21 cellular contexts compared by ENCODE assay signal in genomic region chr18:74760026-74760425, GRCh38.
"Had no signal": no experiment of that assay in that cellular context is flagged by ENCODE, and none has a peak within 500 bp of the region (broad histone marks: within the 10 kb centered on the region; RNA-seq: fewer than 3 reads in every experiment).

No MANE protein-coding gene starts in this region.

- H3K4me1 Mint-ChIP-seq: mesothelial cell of epicardium had no signal

- H3K27ac ChIP-seq: coronary artery, dorsolateral prefrontal cortex, esophagus muscularis mucosa, foreskin keratinocyte, gastroesophageal sphincter, heart left ventricle, hepatocyte, left lung, lower lobe of right lung had no signal

- H3K4me3 ChIP-seq: coronary artery, dorsolateral prefrontal cortex, esophagus muscularis mucosa, gastroesophageal sphincter, heart left ventricle, hepatocyte, left lung, lower lobe of right lung, mucosa of descending colon had no signal

- FAIRE-seq: colon, endothelial cell of umbilical vein had no signal

- ATAC-seq: foreskin keratinocyte, gastroesophageal sphincter, heart left ventricle, left cardiac atrium, left lung, left ventricle myocardium superior, lower lobe of right lung, mucosa of descending colon had no signal

- H2AFZ ChIP-seq: hepatocyte had no signal

- H3K27ac Mint-ChIP-seq: immature natural killer cell, mesothelial cell of epicardium had no signal

- H3K4me3 Mint-ChIP-seq: immature natural killer cell, mesothelial cell of epicardium had no signal

- H3K9me3 ChIP-seq: lower lobe of right lung, mucosa of descending colon had no signal

- H3K36me3 ChIP-seq: esophagus muscularis mucosa, gastroesophageal sphincter, heart left ventricle, left lung, lower lobe of right lung had no signal

- H3K4me2 ChIP-seq: hepatocyte had no signal

- H3K4me1 ChIP-seq: esophagus muscularis mucosa, foreskin keratinocyte, gastroesophageal sphincter, heart left ventricle, left lung, lower lobe of right lung had no signal

- DNase-seq: dermis blood vessel endothelial cell; dorsolateral prefrontal cortex; effector CD4-positive, alpha-beta T cell; effector memory CD4-positive, alpha-beta T cell; heart left ventricle; hypothalamus; immature natural killer cell; left cardiac atrium; left lung; left ventricle myocardium superior; lower lobe of right lung; mesenchymal stem cell; mucosa of descending colon had no signal

- H3K79me2 ChIP-seq: hepatocyte had no signal

- H3K27me3 ChIP-seq: dorsolateral prefrontal cortex, esophagus muscularis mucosa, foreskin keratinocyte, gastroesophageal sphincter, heart left ventricle, hepatocyte, left lung had no signal
